16 cellular contexts compared by ENCODE assay signal in the genomic region with DNA sequence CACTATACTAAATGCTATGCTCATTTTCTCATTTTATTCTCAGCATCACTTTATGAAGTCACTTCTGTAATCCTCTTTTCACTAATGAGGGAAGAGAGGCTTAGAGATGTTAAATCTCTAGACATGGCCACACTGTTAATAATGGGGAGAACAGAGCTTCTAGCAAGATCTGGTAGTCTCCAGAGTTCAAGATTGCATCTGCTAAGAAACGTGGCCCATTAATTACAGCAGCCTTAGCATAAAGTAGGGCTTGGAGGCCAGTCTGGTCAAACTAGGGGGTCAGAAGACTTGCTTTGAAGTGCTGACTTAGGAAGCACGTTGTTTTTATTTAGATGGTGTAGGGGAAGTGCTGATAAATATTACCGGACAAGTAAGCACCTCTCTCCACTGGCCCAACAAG. TPM values are rescaled to one million over a fixed set of nuclear protein-coding genes. Genes with fewer than 3 reads are reported as not detected.
A peak's percentile ranks its signal among the peaks of the same experiment; 100 is the strongest.
DNase-seq lines count a peak whose midpoint lies in the region; ATAC-seq and TF ChIP-seq lines count a peak whose summit lies in the region.
"Had no signal": no experiment of that assay in that cellular context is flagged by ENCODE, and none has a peak within 500 bp of the region (broad histone marks: within the 10 kb centered on the region; RNA-seq: fewer than 3 reads in every experiment).

No MANE protein-coding gene starts in this region.

- no peak overlapping the region for H3K4me3 ChIP-seq in CD8-positive, alpha-beta memory T cell (ENCODE audit: low read length)
- H3K4me3 ChIP-seq in gastroesophageal sphincter (no peak overlapping the region), skin epidermis (no peak overlapping the region), OCI-LY7 (ENCODE audit: low read depth, low read length, poor library complexity, severe bottlenecking) (no peak overlapping the region)
- H3K4me3 ChIP-seq: ascending aorta, SJCRH30 had no signal

- POLR2A ChIA-PET in CD8-positive, alpha-beta memory T cell (lab: Charles Lee), result no interaction called here
- POLR2A ChIA-PET in OCI-LY7 (lab: Charles Lee), result no interaction called here

- peaks cover 3% of the 10 kb centered on the region; the same call in 1 of the 2 replicates for H4K20me1 ChIP-seq in OCI-LY7 (ENCODE audit: insufficient read depth, low read length)

- no peak for TF ChIP-seq CTCF in gastroesophageal sphincter (IDR thresholded peaks at IDR 0.05)
- TF ChIP-seq CTCF in OCI-LY7 (conservative IDR thresholded peaks at IDR 0.05; ENCODE audit: low read length), result no peak

- H3K9me2 ChIP-seq in OCI-LY7 (ENCODE audit: insufficient read depth, low read length), result no peaks in the 10 kb centered on the region

- intact Hi-C loops in OCI-LY7 (cut with micrococcal nuclease; ENCODE audit: unreplicated experiment), result no loop called here

- no peaks in the 10 kb centered on the region for H3K9me3 Mint-ChIP-seq in CD8-positive, alpha-beta memory T cell
- no peaks in the 10 kb centered on the region for H3K9me3 Mint-ChIP-seq in activated naive CD8-positive, alpha-beta T cell treated with anti-CD3 and anti-CD28 coated beads for 36 hours
- H3K9me3 Mint-ChIP-seq: activated CD4-positive, alpha-beta memory T cell treated with anti-CD3 and anti-CD28 coated beads for 36 hours; HFFc6; naive thymus-derived CD8-positive, alpha-beta T cell had no signal

- no peaks in the 10 kb centered on the region for H3K36me3 ChIP-seq in CD8-positive, alpha-beta memory T cell (ENCODE audit: insufficient read depth, low read length)
- H3K36me3 ChIP-seq in gastroesophageal sphincter (no peaks in the 10 kb centered on the region), OCI-LY7 (ENCODE audit: insufficient read depth, low read length) (no peaks in the 10 kb centered on the region)
- H3K36me3 ChIP-seq: ascending aorta, BE2C, SJCRH30 had no signal

- no peak overlapping the region for H3K4me2 ChIP-seq in OCI-LY7 (ENCODE audit: low read length)

- CTCF ChIA-PET in CD8-positive, alpha-beta memory T cell (lab: Charles Lee), result no interaction called here
- CTCF ChIA-PET in OCI-LY7 (lab: Charles Lee; ENCODE audit: unreplicated experiment), result no interaction called here

- H2AFZ ChIP-seq in OCI-LY7 (ENCODE audit: low read length), result no peak overlapping the region

- H3K27me3 ChIP-seq in CD8-positive, alpha-beta memory T cell (ENCODE audit: insufficient read depth, low read length, poor library complexity, severe bottlenecking), result no peaks in the 10 kb centered on the region
- H3K27me3 ChIP-seq in gastroesophageal sphincter, result no peaks in the 10 kb centered on the region
- H3K27me3 ChIP-seq: ascending aorta, BE2C, SJCRH30 had no signal

- no peak overlapping the region for H3K27ac Mint-ChIP-seq in CD8-positive, alpha-beta memory T cell
- H3K27ac Mint-ChIP-seq in T-helper 17 cell, result peak overlapping the region; percentile 41
- no peak overlapping the region for H3K27ac Mint-ChIP-seq in activated naive CD8-positive, alpha-beta T cell treated with anti-CD3 and anti-CD28 coated beads for 36 hours
- H3K27ac Mint-ChIP-seq: activated CD4-positive, alpha-beta memory T cell treated with anti-CD3 and anti-CD28 coated beads for 36 hours had no signal

- no peak for ATAC-seq in T-helper 17 cell
- ATAC-seq in gastroesophageal sphincter, result no peak
- ATAC-seq: naive thymus-derived CD8-positive, alpha-beta T cell had no signal

- peaks cover 0 to 2% (median 0%) of the 10 kb centered on the region in 3 donors for H3K36me3 Mint-ChIP-seq in CD8-positive, alpha-beta memory T cell
- H3K36me3 Mint-ChIP-seq in T-helper 17 cell (ENCODE audit: low read depth), result peaks cover 2% of the 10 kb centered on the region
- H3K36me3 Mint-ChIP-seq in activated naive CD8-positive, alpha-beta T cell treated with anti-CD3 and anti-CD28 coated beads for 36 hours, result no peaks in the 10 kb centered on the region
- H3K36me3 Mint-ChIP-seq: activated CD4-positive, alpha-beta memory T cell treated with anti-CD3 and anti-CD28 coated beads for 36 hours; naive thymus-derived CD8-positive, alpha-beta T cell had no signal

- peaks cover 13 to 20% (median 16%) of the 10 kb centered on the region in 3 donors for H3K4me1 Mint-ChIP-seq in CD8-positive, alpha-beta memory T cell
- peaks cover 6% of the 10 kb centered on the region for H3K4me1 Mint-ChIP-seq in T-helper 17 cell
- H3K4me1 Mint-ChIP-seq in activated naive CD8-positive, alpha-beta T cell treated with anti-CD3 and anti-CD28 coated beads for 36 hours, result peaks cover 32% of the 10 kb centered on the region

- DNase-seq in CD8-positive, alpha-beta memory T cell, result no peak
- DNase-seq in T-helper 17 cell (no peak), NCI-H526 treated with DMSO at 0.1 percent for 48 hours (lab: John Stamatoyannopoulos, UW) (no peak), cortex of kidney (lab: John Stamatoyannopoulos, UW) (no peak), OCI-LY7 (ENCODE audit: low spot score) (no peak)
- no peak for DNase-seq in activated naive CD8-positive, alpha-beta T cell treated with anti-CD3 and anti-CD28 coated beads for 36 hours
- DNase-seq: activated CD4-positive, alpha-beta memory T cell treated with anti-CD3 and anti-CD28 coated beads for 36 hours; BE2C; effector CD8-positive, alpha-beta T cell; glutamatergic neuron; HFFc6; naive thymus-derived CD8-positive, alpha-beta T cell; SJCRH30 had no signal

- TF ChIP-seq EP300 in gastroesophageal sphincter (IDR thresholded peaks at IDR 0.05), result no peak

- H3K4me1 ChIP-seq in CD8-positive, alpha-beta memory T cell (ENCODE audit: insufficient read depth, low read length), result peaks cover 4% of the 10 kb centered on the region
- H3K4me1 ChIP-seq in gastroesophageal sphincter (peaks cover 7 to 48% (median 22%) of the 10 kb centered on the region in 3 donors), OCI-LY7 (ENCODE audit: insufficient read depth, low read length, poor library complexity, severe bottlenecking) (no peaks in the 10 kb centered on the region)
- H3K4me1 ChIP-seq: BE2C had no signal

- H3K27ac ChIP-seq in CD8-positive, alpha-beta memory T cell (ENCODE audit: low read depth, low read length), result peak overlapping the region; percentile 64
- H3K27ac ChIP-seq in gastroesophageal sphincter (peak overlapping the region in 3 of 4 donors; percentile 65 to 75 (median 71)), skin epidermis (peak overlapping the region in 12 of 21 experiments; percentile 13 to 74 (median 64)), OCI-LY7 (ENCODE audit: low read depth, low read length, poor library complexity, severe bottlenecking) (no peak overlapping the region)
- H3K27ac ChIP-seq: SJCRH30 had no signal

- TF ChIP-seq POLR2A in gastroesophageal sphincter (IDR thresholded peaks at IDR 0.05), result no peak

- no TSS peak for BruUV-seq in OCI-LY7 (replicated peaks; lab: Mats Ljungman, UMichigan)

- no peak overlapping the region for H3K4me3 Mint-ChIP-seq in CD8-positive, alpha-beta memory T cell
- no peak overlapping the region for H3K4me3 Mint-ChIP-seq in T-helper 17 cell
- H3K4me3 Mint-ChIP-seq in activated naive CD8-positive, alpha-beta T cell treated with anti-CD3 and anti-CD28 coated beads for 36 hours, result no peak overlapping the region
- H3K4me3 Mint-ChIP-seq: activated CD4-positive, alpha-beta memory T cell treated with anti-CD3 and anti-CD28 coated beads for 36 hours had no signal

- 75 to 94% methylated on average over 3 of the region's 3 CpGs for WGBS in gastroesophageal sphincter (ENCODE audit: low coverage in 1 of 2), 2 donors

- no peaks in the 10 kb centered on the region for H3K79me2 ChIP-seq in OCI-LY7 (ENCODE audit: insufficient read depth, low read depth, low read length)

- no peaks in the 10 kb centered on the region for H3K9me3 ChIP-seq in CD8-positive, alpha-beta memory T cell (ENCODE audit: low read length)
- no peaks in the 10 kb centered on the region for H3K9me3 ChIP-seq in T-helper 17 cell (ENCODE audit: control insufficient read depth, low read length, poor library complexity, severe bottlenecking)
- no peaks in the 10 kb centered on the region for H3K9me3 ChIP-seq in gastroesophageal sphincter
- H3K9me3 ChIP-seq in OCI-LY7 (ENCODE audit: low read length), result no peaks in the 10 kb centered on the region
- H3K9me3 ChIP-seq: ascending aorta, BE2C, SJCRH30 had no signal

- H3K27me3 Mint-ChIP-seq in CD8-positive, alpha-beta memory T cell, result no peaks in the 10 kb centered on the region
- H3K27me3 Mint-ChIP-seq in T-helper 17 cell, result no peaks in the 10 kb centered on the region
- H3K27me3 Mint-ChIP-seq in activated naive CD8-positive, alpha-beta T cell treated with anti-CD3 and anti-CD28 coated beads for 36 hours, result no peaks in the 10 kb centered on the region
- H3K27me3 Mint-ChIP-seq: activated CD4-positive, alpha-beta memory T cell treated with anti-CD3 and anti-CD28 coated beads for 36 hours; naive thymus-derived CD8-positive, alpha-beta T cell had no signal

RNA-seq across cellular contexts. Expression of a gene that starts 29.3 kb away (rescaled TPM):
- 10 to 100 TPM; 10.6 to 11.6 TPM for total RNA-seq in CD8-positive, alpha-beta memory T cell
- polyA plus RNA-seq in CD8-positive, alpha-beta memory T cell, result 50.3 TPM
- total RNA-seq in T-helper 17 cell, result 100 to 1,000 TPM in 1 of 2 donors, 10 to 100 TPM in 1; 92.1 to 122 TPM
- 10 to 100 TPM; 34.9 to 69.5 (median 45.0) TPM for total RNA-seq in gastroesophageal sphincter
- 5.5 and 7.4 TPM in 2 replicates for total RNA-seq in OCI-LY7 (2014; rRNA removed; shearing (Covaris generic))
- 10.1 and 13.1 TPM in 2 replicates for total RNA-seq in OCI-LY7 (2022)
- 10 to 100 TPM; 12.2 to 13.8 TPM for total RNA-seq in activated naive CD8-positive, alpha-beta T cell treated with anti-CD3 and anti-CD28 coated beads for 36 hours
